In genomic region chr9:91843623-91844111, GRCh38 we compare ENCODE assay signal across 11 cellular contexts.
DNase-seq lines count a peak whose midpoint lies in the region; ATAC-seq and TF ChIP-seq lines count a peak whose summit lies in the region.
"Had no signal": no experiment of that assay in that cellular context is flagged by ENCODE, and none has a peak within 500 bp of the region (broad histone marks: within the 10 kb centered on the region; RNA-seq: fewer than 3 reads in every experiment).

No MANE protein-coding gene starts in this region.

- peak overlapping the region in 1 of 2 donors; percentile 1 for H3K27ac ChIP-seq in left lung
- H3K27ac ChIP-seq in stomach: peak overlapping the region in 3 of 5 donors; percentile 49 to 77 (median 66)
- H3K27ac ChIP-seq: 22Rv1, PC-9 had no signal

- TF ChIP-seq EP300 in stomach (IDR thresholded peaks at IDR 0.05): no peak

- peak; percentile 55 for DNase-seq in DMS 273 (lab: John Stamatoyannopoulos, UW; ENCODE audit: unreplicated experiment)
- no peak for DNase-seq in DMS 273 treated with DMSO at 0.1 percent for 48 hours (lab: John Stamatoyannopoulos, UW)
- peak; percentile 74 for DNase-seq in choroid plexus epithelial cell (ENCODE audit: low read depth)
- DNase-seq in left lung: no peak
- DNase-seq in stomach: peak; percentile 23
- no peak for DNase-seq in activated gamma-delta T cell treated with Interleukin-2 at 50 U/mL for 16 hours
- no peak for DNase-seq in activated effector memory CD4-positive, alpha-beta T cell treated with anti-CD3 and anti-CD28 coated beads, Interleukin-2, amount 50 U/mL, for 16 hours
- DNase-seq: effector CD4-positive, alpha-beta T cell; PC-9 had no signal

- no peak overlapping the region for H3K4me3 ChIP-seq in choroid plexus epithelial cell (ENCODE audit: low read depth, low read length)
- no peak overlapping the region for H3K4me3 ChIP-seq in left lung
- peak overlapping the region in 1 of 4 donors; percentile 18 for H3K4me3 ChIP-seq in stomach
- H3K4me3 ChIP-seq: PC-9 had no signal

- H3K9me3 ChIP-seq in left lung (no peaks in the 10 kb centered on the region), stomach (no peaks in the 10 kb centered on the region)

- no peak for TF ChIP-seq POLR2A in stomach (IDR thresholded peaks at IDR 0.05)

- H3K27me3 ChIP-seq in left lung (peaks cover 0 to 22% of the 10 kb centered on the region in 2 donors), stomach (no peaks in the 10 kb centered on the region)

- H3K36me3 ChIP-seq in left lung (no peaks in the 10 kb centered on the region), stomach (no peaks in the 10 kb centered on the region)

- H3K4me1 ChIP-seq in left lung (peaks cover 9 to 12% of the 10 kb centered on the region in 2 donors), stomach (peaks cover 20 to 60% (median 41%) of the 10 kb centered on the region in 4 donors)

- 24 to 52% (median 49%) methylated on average over 15 of the region's 15 CpGs for WGBS in stomach, 5 donors

- ATAC-seq in left lung (peak; percentile 34), GM18873 (IDR thresholded peaks at IDR 0.05; ENCODE audit: low FRiP score, unreplicated experiment) (no peak)

- intact Hi-C loops in left lung (cut with DNase I): no loop called here
- intact Hi-C loops in stomach (cut with DNase I; ENCODE audit: low total_unique reads): no loop called here

- TF ChIP-seq CTCF in choroid plexus epithelial cell (conservative IDR thresholded peaks at IDR 0.05; ENCODE audit: low read depth, low read length) (no peak), left lung (IDR thresholded peaks at IDR 0.05) (no peak), stomach (IDR thresholded peaks at IDR 0.05) (no peak)

Comparison
In these comparisons a context has a peak if more than half of its experiments do, and no peak if none do; other contexts are left out.
1. DNase-seq: peak in DMS 273 (single experiment), choroid plexus epithelial cell (single experiment) and stomach (single experiment); none in DMS 273 treated with DMSO at 0.1 percent for 48 hours (single experiment), left lung (0 of 2), activated gamma-delta T cell treated with Interleukin-2 at 50 U/mL for 16 hours (single experiment) and activated effector memory CD4-positive, alpha-beta T cell treated with anti-CD3 and anti-CD28 coated beads, Interleukin-2, amount 50 U/mL, for 16 hours (single experiment).